ENCODE assay signal across 8 cellular contexts in genomic region chr5:149141224-149141956, GRCh38.
DNase-seq lines count a peak whose midpoint lies in the region; ATAC-seq and TF ChIP-seq lines count a peak whose summit lies in the region.

Gene ABLIM3, plus strand, starts transcription at chr5:149141493. Its CDS starts 603 bp downstream, at chr5:149142096.

- H3K4me3 ChIP-seq in AG04449 (ENCODE audit: low read depth, low read length) (peak within 1 kb of the TSS; percentile 74), mucosa of rectum (ENCODE audit: low read length in 2 of 2) (peak within 1 kb of the TSS; percentile 56 to 69)

- POLR2A ChIA-PET in AG04449 (lab: Yijun Ruan, JAX): interaction anchor here (1.4 kb wide), 1 partner anchor 71 kb away, joined by 5 read pairs; no protein-coding TSS in a partner anchor

- peaks cover 10 to 11% of the 10 kb centered on the region in 2 donors for H3K27me3 ChIP-seq in mucosa of rectum (ENCODE audit: control insufficient read depth in 2 of 2, insufficient read depth in 2 of 2, low read length in 2 of 2)

- no peak within 1 kb of the TSS for H3K27ac Mint-ChIP-seq in activated T-cell treated with anti-CD3 and anti-CD28 coated beads, Interleukin-2, amount 50 U/mL, for 24 hours

- H3K9ac ChIP-seq in mucosa of rectum (ENCODE audit: low read depth in 1 of 2, low read length in 2 of 2): peak within 1 kb of the TSS; percentile 46 to 63

- H3K4me1 ChIP-seq in mucosa of rectum (ENCODE audit: control insufficient read depth in 2 of 2, insufficient read depth in 2 of 2, low read length in 2 of 2): no peaks in the 10 kb centered on the region

- TF ChIP-seq POLR2A in erythroblast (IDR thresholded peaks at IDR 0.05; ENCODE audit: low read length): no peak

- no peaks in the 10 kb centered on the region for H3K36me3 Mint-ChIP-seq in activated T-cell treated with anti-CD3 and anti-CD28 coated beads, Interleukin-2, amount 50 U/mL, for 24 hours (ENCODE audit: low read depth)

- H3K9me3 ChIP-seq in mucosa of rectum (ENCODE audit: control insufficient read depth in 2 of 2, low read length in 2 of 2): no peaks in the 10 kb centered on the region

- CTCF ChIA-PET in AG04449 (lab: Yijun Ruan, JAX): interaction anchor here (0.9 to 10.4 kb wide), 40 partner anchors 8 to 384 kb away, joined by 3 to 249 read pairs (median 5); partner anchors contain the start of gene GRPEL2

- H3K4me1 Mint-ChIP-seq in activated T-cell treated with anti-CD3 and anti-CD28 coated beads, Interleukin-2, amount 50 U/mL, for 24 hours (ENCODE audit: low read depth): peaks cover 3% of the 10 kb centered on the region

- H3K9me3 Mint-ChIP-seq in activated T-cell treated with anti-CD3 and anti-CD28 coated beads, Interleukin-2, amount 50 U/mL, for 24 hours: no peaks in the 10 kb centered on the region

- H3K36me3 ChIP-seq in mucosa of rectum (ENCODE audit: control insufficient read depth in 2 of 2, insufficient read depth in 2 of 2, low read length in 2 of 2): no peaks in the 10 kb centered on the region

- H3K27ac ChIP-seq in mucosa of rectum (ENCODE audit: low read depth in 2 of 2, low read length in 2 of 2): peak within 1 kb of the TSS; percentile 44 to 62

- peak; percentile 86 for TF ChIP-seq CTCF in AG04449 (IDR thresholded peaks at IDR 0.05; ENCODE audit: insufficient read depth, low read length, missing control alignments)

- H3K4me3 Mint-ChIP-seq in activated T-cell treated with anti-CD3 and anti-CD28 coated beads, Interleukin-2, amount 50 U/mL, for 24 hours: peak within 1 kb of the TSS; percentile 56

- peaks cover 31% of the 10 kb centered on the region for H3K27me3 Mint-ChIP-seq in activated T-cell treated with anti-CD3 and anti-CD28 coated beads, Interleukin-2, amount 50 U/mL, for 24 hours

- ATAC-seq in GM18861 (IDR thresholded peaks at IDR 0.05; ENCODE audit: unreplicated experiment): peak; percentile 90
- peak; percentile 95 for ATAC-seq in HG03103 (IDR thresholded peaks at IDR 0.05; ENCODE audit: low read depth, unreplicated experiment)

- DNase-seq in AG04449 (ENCODE audit: low read depth, low spot score): no peak
- DNase-seq in NOMO-1 treated with dmso at 0.1 percent for 144 hours (lab: John Stamatoyannopoulos, UW; ENCODE audit: unreplicated experiment): peak; percentile 12
- DNase-seq in activated T-cell treated with anti-CD3 and anti-CD28 coated beads, Interleukin-2, amount 50 U/mL, for 24 hours: peak; percentile 89
- DNase-seq in erythroblast (lab: John Stamatoyannopoulos, UW): peak; percentile 61 to 80
- DNase-seq in stimulated activated CD8-positive, alpha-beta memory T cell treated with anti-CD3 and anti-CD28 coated beads, Interleukin-4, amount 100 ng/mL, for 24 hours (ENCODE audit: low read depth): peak; percentile 57
